In the genomic region with DNA sequence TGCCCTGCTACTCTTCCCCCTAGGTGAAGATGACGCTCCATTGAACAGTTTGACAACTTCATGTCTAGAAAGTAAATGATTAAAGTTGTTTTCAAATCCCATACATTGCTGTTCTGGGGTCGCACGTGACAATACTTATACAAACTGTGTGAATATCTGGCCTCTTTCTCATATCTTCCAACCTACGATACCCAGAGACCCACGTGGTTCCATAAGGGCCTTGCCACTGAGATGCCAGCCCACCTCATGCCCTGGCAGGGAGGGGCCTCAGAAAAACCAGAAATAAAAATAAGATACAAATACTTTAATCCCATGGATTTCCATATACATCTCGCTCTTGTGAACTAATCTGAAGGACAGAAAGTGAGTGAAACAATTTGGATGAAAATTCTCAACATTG, we compare ENCODE assay signal across 19 cellular contexts. TPM values are rescaled to one million over a fixed set of nuclear protein-coding genes. Genes with fewer than 3 reads are reported as not detected.
DNase-seq lines count a peak whose midpoint lies in the region; ATAC-seq and TF ChIP-seq lines count a peak whose summit lies in the region.
"Had no signal": no experiment of that assay in that cellular context is flagged by ENCODE, and none has a peak within 500 bp of the region (broad histone marks: within the 10 kb centered on the region; RNA-seq: fewer than 3 reads in every experiment).

No MANE protein-coding gene starts in this region.

- intact Hi-C loops in natural killer cell (cut with micrococcal nuclease), result no loop called here
- intact Hi-C loops in CD8-positive, alpha-beta T cell (cut with DNase I, micrococcal nuclease), result no loop called here

- ATAC-seq in stimulated activated naive CD8-positive, alpha-beta T cell treated with anti-CD3 and anti-CD28 coated beads, Interleukin-15, Interleukin-2, amounts not matched to agents 100 U/mL and 50 U/mL, for 24 hours, result no peak
- ATAC-seq in natural killer cell (no peak), GM19467 (IDR thresholded peaks at IDR 0.05; ENCODE audit: unreplicated experiment) (no peak)
- no peak for ATAC-seq in CD8-positive, alpha-beta T cell

- no peaks in the 10 kb centered on the region for H3K4me1 ChIP-seq in CD8-positive, alpha-beta T cell (ENCODE audit: insufficient read depth, low read length)
- H3K4me1 ChIP-seq: Peyer's patch had no signal

- no peak overlapping the region for H3K4me3 Mint-ChIP-seq in T-helper 2 cell treated with Interferon-gamma antibody and Interleukin-4, amounts not matched to agents 5 μg/mL and 100 μg/mL, for 36 hours
- H3K4me3 Mint-ChIP-seq in stimulated activated naive CD8-positive, alpha-beta T cell treated with anti-CD3 and anti-CD28 coated beads, Interleukin-15, Interleukin-2, amounts not matched to agents 100 ng/mL and 50 ng/mL, for 24 hours, result peak overlapping the region; percentile 96
- peak overlapping the region; percentile 94 for H3K4me3 Mint-ChIP-seq in natural killer cell
- no peak overlapping the region for H3K4me3 Mint-ChIP-seq in CD8-positive, alpha-beta T cell
- H3K4me3 Mint-ChIP-seq: CD14-positive monocyte had no signal

- POLR2A ChIA-PET in CD8-positive, alpha-beta T cell (lab: Charles Lee), result no interaction called here

- H3K27ac ChIP-seq in CD8-positive, alpha-beta T cell (ENCODE audit: low read depth, low read length), result no peak overlapping the region
- H3K27ac ChIP-seq: Peyer's patch had no signal

- H3K4me1 Mint-ChIP-seq in T-helper 2 cell treated with Interferon-gamma antibody and Interleukin-4, amounts not matched to agents 5 μg/mL and 100 μg/mL, for 36 hours (ENCODE audit: low read depth), result peaks cover 55% of the 10 kb centered on the region
- H3K4me1 Mint-ChIP-seq in stimulated activated naive CD8-positive, alpha-beta T cell treated with anti-CD3 and anti-CD28 coated beads, Interleukin-15, Interleukin-2, amounts not matched to agents 100 ng/mL and 50 ng/mL, for 24 hours (ENCODE audit: low read depth), result peaks cover 52% of the 10 kb centered on the region
- H3K4me1 Mint-ChIP-seq in natural killer cell, result peaks cover 90 to 91% of the 10 kb centered on the region in 2 donors
- peaks cover 7% of the 10 kb centered on the region for H3K4me1 Mint-ChIP-seq in CD8-positive, alpha-beta T cell (ENCODE audit: low read depth)

- no peaks in the 10 kb centered on the region for H3K36me3 ChIP-seq in CD8-positive, alpha-beta T cell (ENCODE audit: insufficient read depth, low read length)
- H3K36me3 ChIP-seq: Peyer's patch had no signal

- peak overlapping the region; percentile 23 for H3K27ac Mint-ChIP-seq in T-helper 2 cell treated with Interferon-gamma antibody and Interleukin-4, amounts not matched to agents 5 μg/mL and 100 μg/mL, for 36 hours
- H3K27ac Mint-ChIP-seq in stimulated activated naive CD8-positive, alpha-beta T cell treated with anti-CD3 and anti-CD28 coated beads, Interleukin-15, Interleukin-2, amounts not matched to agents 100 ng/mL and 50 ng/mL, for 24 hours, result peak overlapping the region; percentile 84
- peak overlapping the region; percentile 99 for H3K27ac Mint-ChIP-seq in natural killer cell
- no peak overlapping the region for H3K27ac Mint-ChIP-seq in CD8-positive, alpha-beta T cell

- H3K27me3 Mint-ChIP-seq in T-helper 2 cell treated with Interferon-gamma antibody and Interleukin-4, amounts not matched to agents 5 μg/mL and 100 μg/mL, for 36 hours (ENCODE audit: low read depth), result no peaks in the 10 kb centered on the region
- H3K27me3 Mint-ChIP-seq in stimulated activated naive CD8-positive, alpha-beta T cell treated with anti-CD3 and anti-CD28 coated beads, Interleukin-15, Interleukin-2, amounts not matched to agents 100 ng/mL and 50 ng/mL, for 24 hours, result no peaks in the 10 kb centered on the region
- no peaks in the 10 kb centered on the region for H3K27me3 Mint-ChIP-seq in natural killer cell (ENCODE audit: low read depth in 2 of 2)
- no peaks in the 10 kb centered on the region for H3K27me3 Mint-ChIP-seq in CD8-positive, alpha-beta T cell (ENCODE audit: low read depth)

- no peaks in the 10 kb centered on the region for H3K9me3 ChIP-seq in CD8-positive, alpha-beta T cell (ENCODE audit: low read length)
- H3K9me3 ChIP-seq: Peyer's patch had no signal

- CTCF ChIA-PET in CD8-positive, alpha-beta T cell (lab: Charles Lee), result interaction anchor here (1.2 kb wide), 1 partner anchor 24 kb away, joined by 6 read pairs; no protein-coding TSS in a partner anchor

- no peak for TF ChIP-seq CTCF in natural killer cell (IDR thresholded peaks at IDR 0.05)
- TF ChIP-seq CTCF in CD8-positive, alpha-beta T cell (IDR thresholded peaks at IDR 0.05), result no peak

- DNase-seq in T-helper 2 cell treated with Interferon-gamma antibody and Interleukin-4, amounts not matched to agents 5 μg/mL and 100 μg/mL, for 36 hours (ENCODE audit: low spot score), result no peak
- DNase-seq in T-helper 2 cell (no peak), natural killer cell (no peak), COLO668 (lab: John Stamatoyannopoulos, UW; ENCODE audit: unreplicated experiment) (no peak)
- no peak for DNase-seq in stimulated activated naive CD8-positive, alpha-beta T cell treated with anti-CD3 and anti-CD28 coated beads, Interleukin-15, Interleukin-2, amounts not matched to agents 100 U/mL and 50 U/mL, for 24 hours
- DNase-seq in CD8-positive, alpha-beta T cell, result no peak
- DNase-seq: 8988T; COR-L47; DMS 273 treated with DMSO at 0.1 percent for 48 hours; KG1; NCI-H1694 treated with DMSO at 0.1 percent for 48 hours; NCI-H748 treated with DMSO at 0.1 percent for 48 hours; NK-92 treated with Interleukin-12 subunit alpha and Interleukin-12 subunit beta, amount 100 ng/mL, for 24 hours; Peyer's patch had no signal

- H3K36me3 Mint-ChIP-seq in T-helper 2 cell treated with Interferon-gamma antibody and Interleukin-4, amounts not matched to agents 5 μg/mL and 100 μg/mL, for 36 hours (ENCODE audit: low read depth), result peaks cover 22% of the 10 kb centered on the region
- H3K36me3 Mint-ChIP-seq in stimulated activated naive CD8-positive, alpha-beta T cell treated with anti-CD3 and anti-CD28 coated beads, Interleukin-15, Interleukin-2, amounts not matched to agents 100 ng/mL and 50 ng/mL, for 24 hours (ENCODE audit: low read depth), result peaks cover 64% of the 10 kb centered on the region
- H3K36me3 Mint-ChIP-seq in natural killer cell, result peaks cover 25% of the 10 kb centered on the region
- no peaks in the 10 kb centered on the region for H3K36me3 Mint-ChIP-seq in CD8-positive, alpha-beta T cell
- H3K36me3 Mint-ChIP-seq: CD14-positive monocyte had no signal

- no peaks in the 10 kb centered on the region for H3K9me3 Mint-ChIP-seq in T-helper 2 cell treated with Interferon-gamma antibody and Interleukin-4, amounts not matched to agents 5 μg/mL and 100 μg/mL, for 36 hours
- no peaks in the 10 kb centered on the region for H3K9me3 Mint-ChIP-seq in stimulated activated naive CD8-positive, alpha-beta T cell treated with anti-CD3 and anti-CD28 coated beads, Interleukin-15, Interleukin-2, amounts not matched to agents 100 ng/mL and 50 ng/mL, for 24 hours
- no peaks in the 10 kb centered on the region for H3K9me3 Mint-ChIP-seq in natural killer cell
- H3K9me3 Mint-ChIP-seq in CD8-positive, alpha-beta T cell, result no peaks in the 10 kb centered on the region

- H3K27me3 ChIP-seq in CD8-positive, alpha-beta T cell (ENCODE audit: insufficient read depth, low read length), result no peaks in the 10 kb centered on the region
- H3K27me3 ChIP-seq: Peyer's patch had no signal

- H3K4me3 ChIP-seq in CD8-positive, alpha-beta T cell (ENCODE audit: low read depth, low read length), result no peak overlapping the region
- H3K4me3 ChIP-seq: Peyer's patch had no signal

RNA-seq across cellular contexts. Expression of a gene that starts 4.5 kb away (rescaled TPM):
- total RNA-seq in natural killer cell, result 1,000 to 10,000 TPM; 1,176 to 1,565 (median 1,384) TPM
- 1 to 10 TPM; 5.4 to 5.8 TPM for total RNA-seq in CD8-positive, alpha-beta T cell
- total RNA-seq: HT-29, NCI-H460 had no signal

RNA-seq across cellular contexts. Expression of a gene that starts 20.0 kb away (rescaled TPM):
- total RNA-seq in natural killer cell, result 100 to 1,000 TPM; 236 to 677 (median 284) TPM
- 10 to 100 TPM; 14.6 to 15.9 TPM for total RNA-seq in CD8-positive, alpha-beta T cell
- total RNA-seq: HT-29, NCI-H460 had no signal

RNA-seq across cellular contexts. Expression of a gene that starts 53.5 kb away (rescaled TPM):
- 1 to 10 TPM in 1 of 3 donors, under 1 TPM in 1, not detected in 1; 0.43 to 1.0 TPM for total RNA-seq in natural killer cell
- not detected for total RNA-seq in CD8-positive, alpha-beta T cell
- total RNA-seq: HT-29, NCI-H460 had no signal

Comparison
In these comparisons a context has a peak if more than half of its experiments do, and no peak if none do; other contexts are left out.
1. H3K4me3 Mint-ChIP-seq: peak in stimulated activated naive CD8-positive, alpha-beta T cell treated with anti-CD3 and anti-CD28 coated beads, Interleukin-15, Interleukin-2, amounts not matched to agents 100 ng/mL and 50 ng/mL, for 24 hours (single experiment) and natural killer cell (single experiment); none in T-helper 2 cell treated with Interferon-gamma antibody and Interleukin-4, amounts not matched to agents 5 μg/mL and 100 μg/mL, for 36 hours (single experiment) and CD8-positive, alpha-beta T cell (single experiment).
2. RNA of a gene that starts 4.5 kb away (total RNA-seq): 1,176 to 1,565 TPM in natural killer cell; 5.4 to 5.8 TPM in CD8-positive, alpha-beta T cell; every median in the first group is over 100 times any median in the second.
3. RNA of a gene that starts 20.0 kb away (total RNA-seq): 236 to 677 TPM in natural killer cell; 14.6 to 15.9 TPM in CD8-positive, alpha-beta T cell; every median in the first group is over 10 times any median in the second.